In genomic region chr5:83417884-83418283, GRCh38 we compare ENCODE assay signal across 1 cellular context.
TF ChIP-seq lines count a peak whose summit lies in the region.

No MANE protein-coding gene starts in this region.

TF ChIP-seq in H1, 55 proteins besides CTCF, POLR2A, EP300 and RAD21:
- TF ChIP-seq SIN3A (conservative IDR thresholded peaks at IDR 0.05 in 1 of 2, IDR thresholded peaks at IDR 0.05 in 1 of 2; ENCODE audit: low read depth in 1 of 2, low read length in 2 of 2), result no peak
- TF ChIP-seq BCL11A (IDR thresholded peaks at IDR 0.05; ENCODE audit: low read depth in 2 of 2, low read length in 2 of 2), result no peak
- TF ChIP-seq MAFK (IDR thresholded peaks at IDR 0.05; ENCODE audit: low read depth, low read length), result no peak
- TF ChIP-seq RNF2 (IDR thresholded peaks at IDR 0.05; ENCODE audit: borderline replicate concordance, low read depth, low read length, missing control alignments, poor library complexity, severe bottlenecking), result no peak
- no peak for TF ChIP-seq TAF7 (optimal IDR thresholded peaks at IDR 0.05; ENCODE audit: borderline replicate concordance, low read depth, low read length)
- TF ChIP-seq PHF8 (conservative IDR thresholded peaks at IDR 0.05; ENCODE audit: low read depth, low read length), result no peak
- no peak for TF ChIP-seq HDAC6 (IDR thresholded peaks at IDR 0.05; ENCODE audit: low read depth, low read length)
- no peak for TF ChIP-seq SP1 (IDR thresholded peaks at IDR 0.05; ENCODE audit: low read depth, low read length)
- no peak for TF ChIP-seq E2F6 (IDR thresholded peaks at IDR 0.05)
- TF ChIP-seq NRF1 (IDR thresholded peaks at IDR 0.05; ENCODE audit: low read depth, low read length), result no peak
- TF ChIP-seq NANOG (IDR thresholded peaks at IDR 0.05; ENCODE audit: insufficient read depth, low read depth, low read length, poor library complexity, severe bottlenecking), result no peak
